In the genomic region with DNA sequence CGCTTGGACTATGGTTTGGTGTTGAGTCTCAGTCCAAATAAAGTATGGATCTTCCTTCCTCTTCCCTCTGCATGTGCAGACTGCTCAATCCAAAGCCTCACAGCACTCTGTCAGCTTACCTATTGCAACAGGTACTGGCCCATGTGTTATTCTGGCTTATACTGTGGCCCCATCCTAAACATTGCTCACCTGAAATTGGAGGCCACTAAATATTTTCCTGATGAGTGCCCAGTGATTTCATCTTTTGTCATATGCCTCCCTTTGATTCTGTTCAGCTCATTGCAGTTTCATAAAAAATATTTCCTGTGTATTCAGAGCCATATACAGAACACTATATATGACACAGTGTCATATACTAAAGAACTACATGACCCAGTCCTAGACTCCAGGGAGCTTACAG, we compare ENCODE assay signal across 28 cellular contexts.
DNase-seq lines count a peak whose midpoint lies in the region; ATAC-seq, FAIRE-seq and TF ChIP-seq lines count a peak whose summit lies in the region.
"Had no signal": no experiment of that assay in that cellular context is flagged by ENCODE, and none has a peak within 500 bp of the region (broad histone marks: within the 10 kb centered on the region; RNA-seq: fewer than 3 reads in every experiment).

No MANE protein-coding gene starts in this region.

- no peaks in the 10 kb centered on the region for H3K27me3 Mint-ChIP-seq in activated T-cell treated with anti-CD3 and anti-CD28 coated beads, Interleukin-2, amount 50 U/mL, for 72 hours (ENCODE audit: low read depth)

- H3K27ac Mint-ChIP-seq in activated T-cell treated with anti-CD3 and anti-CD28 coated beads, Interleukin-2, amount 50 U/mL, for 72 hours, result no peak overlapping the region
- H3K27ac Mint-ChIP-seq: CD4-positive, alpha-beta memory T cell; T-cell had no signal

- H3K9me3 Mint-ChIP-seq in activated T-cell treated with anti-CD3 and anti-CD28 coated beads, Interleukin-2, amount 50 U/mL, for 72 hours, result peaks cover 0 to 4% of the 10 kb centered on the region in 2 donors
- H3K9me3 Mint-ChIP-seq: T-cell had no signal

- H3K4me1 ChIP-seq in RWPE2 (ENCODE audit: insufficient read depth, poor library complexity, severe bottlenecking), result peaks cover 19% of the 10 kb centered on the region
- H3K4me1 ChIP-seq: Caco-2 had no signal

- H3K4me3 ChIP-seq in RWPE2 (ENCODE audit: severe bottlenecking), result no peak overlapping the region
- H3K4me3 ChIP-seq: BLaER1 treated with 17β-estradiol and CSF1 and Interleukin-3, amounts not matched to agents 10 nM and 100 nM had no signal

- H3K4me1 Mint-ChIP-seq in activated T-cell treated with anti-CD3 and anti-CD28 coated beads, Interleukin-2, amount 50 U/mL, for 72 hours (ENCODE audit: low read depth), result no peaks in the 10 kb centered on the region
- H3K4me1 Mint-ChIP-seq: CD4-positive, alpha-beta memory T cell; T-cell had no signal

- TF ChIP-seq CTCF in RWPE2 (IDR thresholded peaks at IDR 0.05; ENCODE audit: poor library complexity, severe bottlenecking), result no peak

- peak; percentile 28 for FAIRE-seq in HTR-8/SVneo (lab: Jason Lieb, UNC)
- FAIRE-seq: GM12891, GM18507, GM19239 had no signal

- no peaks in the 10 kb centered on the region for H3K27me3 ChIP-seq in RWPE2 (ENCODE audit: insufficient read depth, poor library complexity, severe bottlenecking)
- H3K27me3 ChIP-seq: BLaER1 treated with 17β-estradiol and CSF1 and Interleukin-3, amounts not matched to agents 10 nM and 100 nM had no signal

- peak; percentile 97 for ATAC-seq in RWPE2 (ENCODE audit: low read depth)
- ATAC-seq in esophagus mucosa, result peak; percentile 86
- no peak for ATAC-seq in activated T-cell treated with anti-CD3 and anti-CD28 coated beads, Interleukin-2, amount 50 U/mL, for 72 hours (replicated peaks in 1 of 2)
- ATAC-seq: SK-N-SH treated with all-trans-retinoic acid at 6 μM for 48 hours, T-cell had no signal

- peak overlapping the region; percentile 93 for H3K27ac ChIP-seq in RWPE2 (ENCODE audit: poor library complexity, severe bottlenecking)
- H3K27ac ChIP-seq: BLaER1 treated with 17β-estradiol and CSF1 and Interleukin-3, amounts not matched to agents 10 nM and 100 nM had no signal

- H3K4me3 Mint-ChIP-seq in activated T-cell treated with anti-CD3 and anti-CD28 coated beads, Interleukin-2, amount 50 U/mL, for 72 hours, result no peak overlapping the region
- H3K4me3 Mint-ChIP-seq: CD4-positive, alpha-beta memory T cell; T-cell had no signal

- H3K9me3 ChIP-seq in RWPE2 (ENCODE audit: severe bottlenecking), result no peaks in the 10 kb centered on the region
- H3K9me3 ChIP-seq: Caco-2 had no signal

- no peaks in the 10 kb centered on the region for H3K36me3 ChIP-seq in RWPE2 (ENCODE audit: low read depth)
- H3K36me3 ChIP-seq: BLaER1 treated with 17β-estradiol and CSF1 and Interleukin-3, amounts not matched to agents 10 nM and 100 nM had no signal

- H3K36me3 Mint-ChIP-seq in activated T-cell treated with anti-CD3 and anti-CD28 coated beads, Interleukin-2, amount 50 U/mL, for 72 hours (ENCODE audit: insufficient read depth in 2 of 2), result no peaks in the 10 kb centered on the region
- H3K36me3 Mint-ChIP-seq: CD4-positive, alpha-beta memory T cell; T-cell had no signal

- DNase-seq in ELR (ENCODE audit: low read depth) (peak; percentile 37), HTR-8/SVneo (ENCODE audit: insufficient read length, low spot score) (no peak), RWPE2 (ENCODE audit: low spot score) (no peak), NCI-H748 (lab: John Stamatoyannopoulos, UW; ENCODE audit: unreplicated experiment) (no peak)
- no peak for DNase-seq in activated T-cell treated with anti-CD3 and anti-CD28 coated beads, Interleukin-2, amount 50 U/mL, for 72 hours
- DNase-seq in central memory CD4-positive, alpha-beta T cell, result no peak
- DNase-seq: 8988T; Caco-2; CD4-positive, alpha-beta memory T cell; DMS 273 treated with DMSO at 0.1 percent for 48 hours; DND-41; KG1; NCI-H1105 treated with DMSO at 0.1 percent for 48 hours; NCI-H2081; NCI-H2171; NCI-H345; NCI-H524; NCI-H82; OCI-M1; RPMI8226; SIG-M5; T-cell had no signal

Comparison
In these comparisons a context has a peak if more than half of its experiments do, and no peak if none do; other contexts are left out.
1. ATAC-seq: peak in RWPE2 (single experiment) and esophagus mucosa (single experiment); none in activated T-cell treated with anti-CD3 and anti-CD28 coated beads, Interleukin-2, amount 50 U/mL, for 72 hours (0 of 2).